17 cellular contexts compared by ENCODE assay signal in genomic region chr2:189124175-189124574, GRCh38.
"Had no signal": no experiment of that assay in that cellular context is flagged by ENCODE, and none has a peak within 500 bp of the region (broad histone marks: within the 10 kb centered on the region; RNA-seq: fewer than 3 reads in every experiment).

No MANE protein-coding gene starts in this region.

- H3K27me3 Mint-ChIP-seq: activated naive CD4-positive, alpha-beta T cell treated with anti-CD3 and anti-CD28 coated beads, Interleukin-2, amount 50 U/mL, for 24 hours; memory B cell had no signal

- H3K27me3 ChIP-seq: brain microvascular endothelial cell, esophagus muscularis mucosa, upper lobe of left lung had no signal

- H3K4me1 ChIP-seq: upper lobe of left lung had no signal

- H3K4me3 ChIP-seq: esophagus muscularis mucosa, upper lobe of left lung had no signal

- H3K36me3 ChIP-seq: esophagus muscularis mucosa, upper lobe of left lung had no signal

- H3K4me3 Mint-ChIP-seq: activated naive CD4-positive, alpha-beta T cell treated with anti-CD3 and anti-CD28 coated beads, Interleukin-2, amount 50 U/mL, for 24 hours; immature natural killer cell; memory B cell; nephron; T-helper 2 cell treated with Interferon-gamma antibody and Interleukin-4, amounts not matched to agents 5 μg/mL and 100 μg/mL, for 36 hours had no signal

- H3K9me3 Mint-ChIP-seq: activated naive CD4-positive, alpha-beta T cell treated with anti-CD3 and anti-CD28 coated beads, Interleukin-2, amount 50 U/mL, for 24 hours; memory B cell; nephron; T-helper 2 cell treated with Interferon-gamma antibody and Interleukin-4, amounts not matched to agents 5 μg/mL and 100 μg/mL, for 36 hours had no signal

- H3K27ac ChIP-seq: brain microvascular endothelial cell, esophagus muscularis mucosa, upper lobe of left lung had no signal

- DNase-seq: activated CD4-positive, alpha-beta T cell treated with anti-CD3 and anti-CD28 coated beads, Interleukin-2, amount 50 U/mL, for 4 hours; activated T-cell treated with anti-CD3 and anti-CD28 coated beads, Interleukin-2, amount 50 U/mL, for 1 hour; amniotic stem cell; brain microvascular endothelial cell; glutamatergic neuron; immature natural killer cell; occipital lobe; stimulated activated CD4-positive, alpha-beta T cell treated with anti-CD3 and anti-CD28 coated beads, Interleukin-2, amount 100 ng/mL, for 48 hours; stimulated activated naive CD4-positive, alpha-beta T cell treated with Interleukin-2 at 50 U/mL for 16 hours; upper lobe of left lung had no signal

- ATAC-seq: activated CD4-positive, CD25-positive, alpha-beta regulatory T cell treated with anti-CD3 and anti-CD28 coated beads, Interleukin-2, amount 50 U/mL, for 24 hours; left lobe of liver had no signal

- H3K9me3 ChIP-seq: esophagus muscularis mucosa, upper lobe of left lung had no signal

- H3K27ac Mint-ChIP-seq: activated naive CD4-positive, alpha-beta T cell treated with anti-CD3 and anti-CD28 coated beads, Interleukin-2, amount 50 U/mL, for 24 hours; immature natural killer cell; memory B cell; nephron; T-helper 2 cell treated with Interferon-gamma antibody and Interleukin-4, amounts not matched to agents 5 μg/mL and 100 μg/mL, for 36 hours had no signal

- H3K36me3 Mint-ChIP-seq: activated naive CD4-positive, alpha-beta T cell treated with anti-CD3 and anti-CD28 coated beads, Interleukin-2, amount 50 U/mL, for 24 hours; immature natural killer cell; memory B cell had no signal

- H3K4me1 Mint-ChIP-seq: activated naive CD4-positive, alpha-beta T cell treated with anti-CD3 and anti-CD28 coated beads, Interleukin-2, amount 50 U/mL, for 24 hours; immature natural killer cell; memory B cell had no signal
